1 cellular context compared by ENCODE assay signal in the genomic region with DNA sequence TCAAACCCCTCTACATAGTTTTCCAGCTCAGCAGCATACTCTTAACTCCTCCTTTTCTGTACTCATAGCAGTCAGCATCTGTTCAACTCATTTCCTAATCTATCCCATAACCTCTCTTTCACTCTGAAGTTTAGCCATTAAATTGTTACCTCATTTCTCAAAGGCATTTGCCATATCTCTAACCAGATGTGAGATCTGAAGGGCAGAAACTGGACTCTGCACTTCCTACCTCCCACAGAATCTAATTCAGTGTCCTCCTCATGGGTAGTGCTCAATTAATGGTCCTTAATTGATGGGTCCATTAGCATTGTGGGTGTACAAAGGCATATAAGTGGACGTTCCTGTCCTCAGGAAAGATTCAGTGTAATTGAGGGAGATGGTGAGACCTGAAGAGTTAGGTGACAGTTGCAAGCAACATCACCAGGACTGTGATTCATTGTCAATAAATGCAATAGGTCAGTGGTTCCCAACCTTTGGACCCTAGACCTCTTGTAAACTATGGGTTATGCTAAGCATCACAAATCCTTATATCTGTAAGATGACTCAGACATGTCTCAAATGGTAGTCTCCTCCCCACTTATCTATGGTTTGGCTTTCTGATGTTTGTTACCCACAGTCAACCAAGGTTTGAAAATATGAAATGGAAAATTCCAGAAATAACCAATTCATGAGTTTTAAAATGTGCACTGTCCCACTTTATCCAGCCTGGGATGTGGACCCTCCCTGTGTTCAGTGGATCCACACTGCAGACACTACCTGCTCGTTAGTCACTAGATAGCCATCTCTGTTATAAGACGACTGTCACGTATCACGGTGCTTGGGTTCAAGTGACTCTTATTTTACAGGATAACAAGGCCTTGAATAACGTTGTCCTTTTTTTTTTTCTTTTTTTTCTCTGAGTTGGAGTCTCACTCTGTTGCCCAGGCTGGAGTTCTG.
A peak's percentile ranks its signal among the peaks of the same experiment; 100 is the strongest.
TF ChIP-seq lines count a peak whose summit lies in the region.

No MANE protein-coding gene starts in this region.

TF ChIP-seq in HepG2, 621 proteins besides CTCF, POLR2A, EP300 and RAD21 (continued from another document and continues in another):
- TF ChIP-seq, protein P1, sequence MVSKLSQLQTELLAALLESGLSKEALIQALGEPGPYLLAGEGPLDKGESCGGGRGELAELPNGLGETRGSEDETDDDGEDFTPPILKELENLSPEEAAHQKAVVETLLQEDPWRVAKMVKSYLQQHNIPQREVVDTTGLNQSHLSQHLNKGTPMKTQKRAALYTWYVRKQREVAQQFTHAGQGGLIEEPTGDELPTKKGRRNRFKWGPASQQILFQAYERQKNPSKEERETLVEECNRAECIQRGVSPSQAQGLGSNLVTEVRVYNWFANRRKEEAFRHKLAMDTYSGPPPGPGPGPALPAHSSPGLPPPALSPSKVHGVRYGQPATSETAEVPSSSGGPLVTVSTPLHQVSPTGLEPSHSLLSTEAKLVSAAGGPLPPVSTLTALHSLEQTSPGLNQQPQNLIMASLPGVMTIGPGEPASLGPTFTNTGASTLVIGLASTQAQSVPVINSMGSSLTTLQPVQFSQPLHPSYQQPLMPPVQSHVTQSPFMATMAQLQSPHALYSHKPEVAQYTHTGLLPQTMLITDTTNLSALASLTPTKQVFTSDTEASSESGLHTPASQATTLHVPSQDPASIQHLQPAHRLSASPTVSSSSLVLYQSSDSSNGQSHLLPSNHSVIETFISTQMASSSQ (IDR thresholded peaks at IDR 0.05; ENCODE audit: low read depth) = no peak
- TF ChIP-seq, protein P1 (CRISPR knock-in tag; IDR thresholded peaks at IDR 0.05; ENCODE audit: borderline replicate concordance) = no peak
- TF ChIP-seq NCOA1 (CRISPR knock-in tag; IDR thresholded peaks at IDR 0.05) (no peak), FLYWCH1 (CRISPR knock-in tag; IDR thresholded peaks at IDR 0.05) (no peak), ZNF337 (CRISPR knock-in tag; IDR thresholded peaks at IDR 0.05; ENCODE audit: borderline replicate concordance, low read depth) (no peak), JUN (CRISPR knock-in tag; IDR thresholded peaks at IDR 0.05) (peak; percentile 91), SOX6 (IDR thresholded peaks at IDR 0.05) (no peak), SOX6 (CRISPR knock-in tag; IDR thresholded peaks at IDR 0.05) (peak; percentile 60), ZNF776 (CRISPR knock-in tag; IDR thresholded peaks at IDR 0.05) (no peak), NR2F2 (IDR thresholded peaks at IDR 0.05; ENCODE audit: borderline replicate concordance, low read depth) (peak; percentile 69; the same call in 1 of the 2 replicates), ARNT2 (CRISPR knock-in tag; IDR thresholded peaks at IDR 0.05; ENCODE audit: low read depth) (no peak), CREM (IDR thresholded peaks at IDR 0.05) (peak; percentile 50), CREM (CRISPR knock-in tag; IDR thresholded peaks at IDR 0.05) (no peak), SOX13 (IDR thresholded peaks at IDR 0.05) (no peak), SOX13 (CRISPR knock-in tag; conservative IDR thresholded peaks at IDR 0.05 in 1 of 2, IDR thresholded peaks at IDR 0.05 in 1 of 2) (peak in 1 of 2 experiments; percentile 55; a peak in 1 of 4 replicates), ZNF570 (CRISPR knock-in tag; IDR thresholded peaks at IDR 0.05; ENCODE audit: borderline replicate concordance) (no peak), GABPA (IDR thresholded peaks at IDR 0.05; ENCODE audit: low read depth, low read length) (no peak), GABPA (CRISPR knock-in tag; IDR thresholded peaks at IDR 0.05; ENCODE audit: low read depth) (no peak), JUND (CRISPR knock-in tag; IDR thresholded peaks at IDR 0.05) (peak; percentile 80; the same call in 1 of the 2 replicates), ZNF772 (CRISPR knock-in tag; IDR thresholded peaks at IDR 0.05) (no peak), MIXL1 (CRISPR knock-in tag; IDR thresholded peaks at IDR 0.05) (no peak), ZNF777 (CRISPR knock-in tag; IDR thresholded peaks at IDR 0.05) (no peak), HOXD1 (CRISPR knock-in tag; IDR thresholded peaks at IDR 0.05) (no peak), NFYC (CRISPR knock-in tag; IDR thresholded peaks at IDR 0.05) (no peak), IRX3 (CRISPR knock-in tag; IDR thresholded peaks at IDR 0.05; ENCODE audit: borderline replicate concordance, low read depth) (no peak), MXD4 (CRISPR knock-in tag; IDR thresholded peaks at IDR 0.05) (no peak), EZH2 (conservative IDR thresholded peaks at IDR 0.05; ENCODE audit: low read depth, low read length) (no peak), ZFP82 (CRISPR knock-in tag; IDR thresholded peaks at IDR 0.05; ENCODE audit: borderline replicate concordance) (no peak), SYNCRIP (IDR thresholded peaks at IDR 0.05; ENCODE audit: insufficient read depth, low read depth, low read length) (no peak), TAF15 (IDR thresholded peaks at IDR 0.05; ENCODE audit: low read depth, low read length, poor library complexity, severe bottlenecking) (no peak), ZNF382 (CRISPR knock-in tag; IDR thresholded peaks at IDR 0.05; ENCODE audit: borderline replicate concordance) (no peak), ZNF367 (CRISPR knock-in tag; IDR thresholded peaks at IDR 0.05; ENCODE audit: borderline replicate concordance) (no peak), HNF4A (CRISPR knock-in tag; IDR thresholded peaks at IDR 0.05) (peak; percentile 84)
- TF ChIP-seq, protein P2, sequence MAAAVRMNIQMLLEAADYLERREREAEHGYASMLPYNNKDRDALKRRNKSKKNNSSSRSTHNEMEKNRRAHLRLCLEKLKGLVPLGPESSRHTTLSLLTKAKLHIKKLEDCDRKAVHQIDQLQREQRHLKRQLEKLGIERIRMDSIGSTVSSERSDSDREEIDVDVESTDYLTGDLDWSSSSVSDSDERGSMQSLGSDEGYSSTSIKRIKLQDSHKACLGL (CRISPR knock-in tag; IDR thresholded peaks at IDR 0.05) = no peak
- TF ChIP-seq, protein P3, sequence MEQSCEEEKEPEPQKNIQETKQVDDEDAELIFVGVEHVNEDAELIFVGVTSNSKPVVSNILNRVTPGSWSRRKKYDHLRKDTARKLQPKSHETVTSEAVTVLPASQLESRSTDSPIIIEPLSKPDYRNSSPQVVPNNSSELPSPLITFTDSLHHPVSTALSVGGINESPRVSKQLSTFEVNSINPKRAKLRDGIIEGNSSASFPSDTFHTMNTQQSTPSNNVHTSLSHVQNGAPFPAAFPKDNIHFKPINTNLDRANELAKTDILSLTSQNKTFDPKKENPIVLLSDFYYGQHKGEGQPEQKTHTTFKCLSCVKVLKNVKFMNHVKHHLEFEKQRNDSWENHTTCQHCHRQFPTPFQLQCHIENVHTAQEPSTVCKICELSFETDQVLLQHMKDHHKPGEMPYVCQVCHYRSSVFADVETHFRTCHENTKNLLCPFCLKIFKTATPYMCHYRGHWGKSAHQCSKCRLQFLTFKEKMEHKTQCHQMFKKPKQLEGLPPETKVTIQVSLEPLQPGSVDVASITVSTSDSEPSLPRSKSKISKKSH (CRISPR knock-in tag; IDR thresholded peaks at IDR 0.05; ENCODE audit: borderline replicate concordance) = no peak
- TF ChIP-seq, protein P4, sequence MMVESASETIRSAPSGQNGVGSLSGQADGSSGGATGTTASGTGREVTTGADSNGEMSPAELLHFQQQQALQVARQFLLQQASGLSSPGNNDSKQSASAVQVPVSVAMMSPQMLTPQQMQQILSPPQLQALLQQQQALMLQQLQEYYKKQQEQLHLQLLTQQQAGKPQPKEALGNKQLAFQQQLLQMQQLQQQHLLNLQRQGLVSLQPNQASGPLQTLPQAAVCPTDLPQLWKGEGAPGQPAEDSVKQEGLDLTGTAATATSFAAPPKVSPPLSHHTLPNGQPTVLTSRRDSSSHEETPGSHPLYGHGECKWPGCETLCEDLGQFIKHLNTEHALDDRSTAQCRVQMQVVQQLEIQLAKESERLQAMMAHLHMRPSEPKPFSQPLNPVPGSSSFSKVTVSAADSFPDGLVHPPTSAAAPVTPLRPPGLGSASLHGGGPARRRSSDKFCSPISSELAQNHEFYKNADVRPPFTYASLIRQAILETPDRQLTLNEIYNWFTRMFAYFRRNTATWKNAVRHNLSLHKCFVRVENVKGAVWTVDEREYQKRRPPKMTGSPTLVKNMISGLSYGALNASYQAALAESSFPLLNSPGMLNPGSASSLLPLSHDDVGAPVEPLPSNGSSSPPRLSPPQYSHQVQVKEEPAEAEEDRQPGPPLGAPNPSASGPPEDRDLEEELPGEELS (CRISPR knock-in tag; IDR thresholded peaks at IDR 0.05) = peak; percentile 30
- TF ChIP-seq, protein P5, sequence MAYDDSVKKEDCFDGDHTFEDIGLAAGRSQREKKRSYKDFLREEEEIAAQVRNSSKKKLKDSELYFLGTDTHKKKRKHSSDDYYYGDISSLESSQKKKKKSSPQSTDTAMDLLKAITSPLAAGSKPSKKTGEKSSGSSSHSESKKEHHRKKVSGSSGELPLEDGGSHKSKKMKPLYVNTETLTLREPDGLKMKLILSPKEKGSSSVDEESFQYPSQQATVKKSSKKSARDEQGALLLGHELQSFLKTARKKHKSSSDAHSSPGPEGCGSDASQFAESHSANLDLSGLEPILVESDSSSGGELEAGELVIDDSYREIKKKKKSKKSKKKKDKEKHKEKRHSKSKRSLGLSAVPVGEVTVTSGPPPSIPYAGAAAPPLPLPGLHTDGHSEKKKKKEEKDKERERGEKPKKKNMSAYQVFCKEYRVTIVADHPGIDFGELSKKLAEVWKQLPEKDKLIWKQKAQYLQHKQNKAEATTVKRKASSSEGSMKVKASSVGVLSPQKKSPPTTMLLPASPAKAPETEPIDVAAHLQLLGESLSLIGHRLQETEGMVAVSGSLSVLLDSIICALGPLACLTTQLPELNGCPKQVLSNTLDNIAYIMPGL (CRISPR knock-in tag; IDR thresholded peaks at IDR 0.05; ENCODE audit: borderline replicate concordance in 1 of 2, low read depth in 1 of 2) = no peak
- TF ChIP-seq, protein P6, sequence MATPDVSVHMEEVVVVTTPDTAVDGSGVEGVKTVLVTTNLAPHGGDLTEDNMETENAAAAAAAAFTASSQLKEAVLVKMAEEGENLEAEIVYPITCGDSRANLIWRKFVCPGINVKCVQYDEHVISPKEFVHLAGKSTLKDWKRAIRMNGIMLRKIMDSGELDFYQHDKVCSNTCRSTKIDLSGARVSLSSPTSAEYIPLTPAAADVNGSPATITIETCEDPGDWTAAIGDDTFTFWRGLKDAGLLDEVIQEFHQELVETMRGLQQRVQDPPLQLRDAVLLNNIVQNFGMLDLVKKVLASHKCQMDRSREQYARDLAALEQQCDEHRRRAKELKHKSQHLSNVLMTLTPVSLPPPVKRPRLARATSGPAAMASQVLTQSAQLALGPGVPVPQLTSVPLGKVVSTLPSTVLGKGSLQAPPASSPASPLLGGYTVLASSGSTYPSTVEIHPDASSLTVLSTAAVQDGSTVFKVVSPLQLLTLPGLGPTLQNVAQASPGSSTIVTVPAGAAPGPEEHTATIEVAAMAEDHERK (CRISPR knock-in tag; IDR thresholded peaks at IDR 0.05; ENCODE audit: low read depth) = no peak
- TF ChIP-seq, protein P7, sequence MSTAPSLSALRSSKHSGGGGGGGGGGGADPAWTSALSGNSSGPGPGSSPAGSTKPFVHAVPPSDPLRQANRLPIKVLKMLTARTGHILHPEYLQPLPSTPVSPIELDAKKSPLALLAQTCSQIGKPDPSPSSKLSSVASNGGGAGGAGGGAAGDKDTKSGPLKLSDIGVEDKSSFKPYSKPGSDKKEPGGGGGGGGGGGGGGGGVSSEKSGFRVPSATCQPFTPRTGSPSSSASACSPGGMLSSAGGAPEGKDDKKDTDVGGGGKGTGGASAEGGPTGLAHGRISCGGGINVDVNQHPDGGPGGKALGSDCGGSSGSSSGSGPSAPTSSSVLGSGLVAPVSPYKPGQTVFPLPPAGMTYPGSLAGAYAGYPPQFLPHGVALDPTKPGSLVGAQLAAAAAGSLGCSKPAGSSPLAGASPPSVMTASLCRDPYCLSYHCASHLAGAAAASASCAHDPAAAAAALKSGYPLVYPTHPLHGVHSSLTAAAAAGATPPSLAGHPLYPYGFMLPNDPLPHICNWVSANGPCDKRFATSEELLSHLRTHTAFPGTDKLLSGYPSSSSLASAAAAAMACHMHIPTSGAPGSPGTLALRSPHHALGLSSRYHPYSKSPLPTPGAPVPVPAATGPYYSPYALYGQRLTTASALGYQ (CRISPR knock-in tag; IDR thresholded peaks at IDR 0.05) = no peak
- TF ChIP-seq, protein P8, sequence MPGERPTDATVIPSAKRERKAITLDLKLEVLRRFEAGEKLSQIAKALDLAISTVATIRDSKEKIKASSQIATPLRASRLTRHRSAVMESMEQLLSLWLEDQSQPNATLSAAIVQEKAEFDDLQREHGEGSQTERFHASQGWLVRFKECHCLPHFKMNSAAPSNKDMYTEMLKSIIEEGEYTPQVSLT (CRISPR knock-in tag; IDR thresholded peaks at IDR 0.05; ENCODE audit: borderline replicate concordance, low read depth) = no peak
- TF ChIP-seq, protein P9, sequence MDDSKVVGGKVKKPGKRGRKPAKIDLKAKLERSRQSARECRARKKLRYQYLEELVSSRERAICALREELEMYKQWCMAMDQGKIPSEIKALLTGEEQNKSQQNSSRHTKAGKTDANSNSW (CRISPR knock-in tag; IDR thresholded peaks at IDR 0.05; ENCODE audit: borderline replicate concordance) = no peak
- TF ChIP-seq, protein P10, sequence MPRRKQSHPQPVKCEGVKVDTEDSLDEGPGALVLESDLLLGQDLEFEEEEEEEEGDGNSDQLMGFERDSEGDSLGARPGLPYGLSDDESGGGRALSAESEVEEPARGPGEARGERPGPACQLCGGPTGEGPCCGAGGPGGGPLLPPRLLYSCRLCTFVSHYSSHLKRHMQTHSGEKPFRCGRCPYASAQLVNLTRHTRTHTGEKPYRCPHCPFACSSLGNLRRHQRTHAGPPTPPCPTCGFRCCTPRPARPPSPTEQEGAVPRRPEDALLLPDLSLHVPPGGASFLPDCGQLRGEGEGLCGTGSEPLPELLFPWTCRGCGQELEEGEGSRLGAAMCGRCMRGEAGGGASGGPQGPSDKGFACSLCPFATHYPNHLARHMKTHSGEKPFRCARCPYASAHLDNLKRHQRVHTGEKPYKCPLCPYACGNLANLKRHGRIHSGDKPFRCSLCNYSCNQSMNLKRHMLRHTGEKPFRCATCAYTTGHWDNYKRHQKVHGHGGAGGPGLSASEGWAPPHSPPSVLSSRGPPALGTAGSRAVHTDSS (CRISPR knock-in tag; conservative IDR thresholded peaks at IDR 0.05) = no peak
